In genomic region chr20:62989201-62989601, GRCh38 we compare ENCODE assay signal across 14 cellular contexts. TPM values are rescaled to one million over a fixed set of nuclear protein-coding genes. Genes with fewer than 3 reads are reported as not detected.
A peak's percentile ranks its signal among the peaks of the same experiment; 100 is the strongest.
DNase-seq lines count a peak whose midpoint lies in the region; ATAC-seq and TF ChIP-seq lines count a peak whose summit lies in the region.
"Had no signal": no experiment of that assay in that cellular context is flagged by ENCODE, and none has a peak within 500 bp of the region (broad histone marks: within the 10 kb centered on the region; RNA-seq: fewer than 3 reads in every experiment).

No MANE protein-coding gene starts in this region.

- intact Hi-C loops in activated naive CD4-positive, alpha-beta T cell treated with anti-CD3 and anti-CD28 coated beads for 36 hours (cut with micrococcal nuclease) = no loop called here

- CTCF ChIA-PET in activated naive CD4-positive, alpha-beta T cell treated with anti-CD3 and anti-CD28 coated beads for 36 hours (lab: Charles Lee) = no interaction called here
- CTCF ChIA-PET in GM10248 (lab: Yijun Ruan, JAX) = no interaction called here

- no peak overlapping the region for H3K27ac ChIP-seq in brain microvascular endothelial cell
- H3K27ac ChIP-seq: GM23248, prostate gland had no signal

- peak overlapping the region; percentile 67 for H3K4me3 Mint-ChIP-seq in activated naive CD4-positive, alpha-beta T cell treated with anti-CD3 and anti-CD28 coated beads for 36 hours
- H3K4me3 Mint-ChIP-seq in activated naive CD8-positive, alpha-beta T cell treated with anti-CD3 and anti-CD28 coated beads, Interleukin-2, amount 10 ng/mL, durations not matched to agents 7 days and 5 days = peak overlapping the region; percentile 52
- peak overlapping the region; percentile 58 to 77 for H3K4me3 Mint-ChIP-seq in stimulated activated naive B cell treated with anti-CD40 and anti-IgM and Interleukin-4, amounts not matched to agents 10 μg/mL and 1 μg/mL and 100 μg/mL, for 72 hours
- H3K4me3 Mint-ChIP-seq: mesothelial cell of epicardium had no signal

- H3K27me3 ChIP-seq in brain microvascular endothelial cell (replicated peaks) = peaks cover 12% of the 10 kb centered on the region

- no peak overlapping the region for H3K4me3 ChIP-seq in brain microvascular endothelial cell (ENCODE audit: low read depth, low read length)
- H3K4me3 ChIP-seq: GM23248, prostate gland had no signal

- peak overlapping the region; percentile 12 for H3K27ac Mint-ChIP-seq in activated naive CD4-positive, alpha-beta T cell treated with anti-CD3 and anti-CD28 coated beads for 36 hours
- H3K27ac Mint-ChIP-seq in activated naive CD8-positive, alpha-beta T cell treated with anti-CD3 and anti-CD28 coated beads, Interleukin-2, amount 10 ng/mL, durations not matched to agents 7 days and 5 days = no peak overlapping the region
- no peak overlapping the region for H3K27ac Mint-ChIP-seq in stimulated activated naive B cell treated with anti-CD40 and anti-IgM and Interleukin-4, amounts not matched to agents 10 μg/mL and 1 μg/mL and 100 μg/mL, for 72 hours
- H3K27ac Mint-ChIP-seq: mesothelial cell of epicardium had no signal

- in situ Hi-C loops in brain microvascular endothelial cell (cut with HindIII; ENCODE audit: low pct_ligation_motif_present, low sequenced_read_pairs) = no loop called here

- POLR2A ChIA-PET in activated naive CD8-positive, alpha-beta T cell treated with anti-CD3 and anti-CD28 coated beads, Interleukin-2, amount 10 ng/mL, durations not matched to agents 7 days and 5 days (lab: Charles Lee) = no interaction called here
- POLR2A ChIA-PET in GM10248 (lab: Yijun Ruan, JAX) = no interaction called here

- H3K4me1 Mint-ChIP-seq in activated naive CD4-positive, alpha-beta T cell treated with anti-CD3 and anti-CD28 coated beads for 36 hours (ENCODE audit: low read depth) = peaks cover 5% of the 10 kb centered on the region
- no peaks in the 10 kb centered on the region for H3K4me1 Mint-ChIP-seq in activated naive CD8-positive, alpha-beta T cell treated with anti-CD3 and anti-CD28 coated beads, Interleukin-2, amount 10 ng/mL, durations not matched to agents 7 days and 5 days
- peaks cover 8 to 25% of the 10 kb centered on the region in 2 donors for H3K4me1 Mint-ChIP-seq in stimulated activated naive B cell treated with anti-CD40 and anti-IgM and Interleukin-4, amounts not matched to agents 10 μg/mL and 1 μg/mL and 100 μg/mL, for 72 hours

- no peaks in the 10 kb centered on the region for H3K36me3 Mint-ChIP-seq in activated naive CD4-positive, alpha-beta T cell treated with anti-CD3 and anti-CD28 coated beads for 36 hours (ENCODE audit: low read depth)
- no peaks in the 10 kb centered on the region for H3K36me3 Mint-ChIP-seq in activated naive CD8-positive, alpha-beta T cell treated with anti-CD3 and anti-CD28 coated beads, Interleukin-2, amount 10 ng/mL, durations not matched to agents 7 days and 5 days
- H3K36me3 Mint-ChIP-seq in stimulated activated naive B cell treated with anti-CD40 and anti-IgM and Interleukin-4, amounts not matched to agents 10 μg/mL and 1 μg/mL and 100 μg/mL, for 72 hours = no peaks in the 10 kb centered on the region
- H3K36me3 Mint-ChIP-seq: mesothelial cell of epicardium had no signal

- H3K36me3 ChIP-seq in brain microvascular endothelial cell (replicated peaks) = no peaks in the 10 kb centered on the region
- H3K36me3 ChIP-seq: prostate gland had no signal

- peak; percentile 51 for ATAC-seq in activated naive CD8-positive, alpha-beta T cell treated with anti-CD3 and anti-CD28 coated beads, Interleukin-2, amount 10 ng/mL, durations not matched to agents 7 days and 5 days (ENCODE audit: low read depth)
- ATAC-seq in stimulated activated naive B cell treated with anti-CD40 and anti-IgM and Interleukin-4, amounts not matched to agents 10 μg/mL and 1 μg/mL and 100 μg/mL, for 72 hours (replicated peaks) = peak; percentile 39 to 47
- ATAC-seq in HG03097 (IDR thresholded peaks at IDR 0.05; ENCODE audit: low FRiP score, unreplicated experiment) = no peak

- no peaks in the 10 kb centered on the region for H3K9me3 Mint-ChIP-seq in activated naive CD4-positive, alpha-beta T cell treated with anti-CD3 and anti-CD28 coated beads for 36 hours
- H3K9me3 Mint-ChIP-seq in activated naive CD8-positive, alpha-beta T cell treated with anti-CD3 and anti-CD28 coated beads, Interleukin-2, amount 10 ng/mL, durations not matched to agents 7 days and 5 days = no peaks in the 10 kb centered on the region
- no peaks in the 10 kb centered on the region for H3K9me3 Mint-ChIP-seq in stimulated activated naive B cell treated with anti-CD40 and anti-IgM and Interleukin-4, amounts not matched to agents 10 μg/mL and 1 μg/mL and 100 μg/mL, for 72 hours
- H3K9me3 Mint-ChIP-seq: mesothelial cell of epicardium had no signal

- no peaks in the 10 kb centered on the region for H3K27me3 Mint-ChIP-seq in activated naive CD4-positive, alpha-beta T cell treated with anti-CD3 and anti-CD28 coated beads for 36 hours (ENCODE audit: low read depth)
- peaks cover 13% of the 10 kb centered on the region for H3K27me3 Mint-ChIP-seq in activated naive CD8-positive, alpha-beta T cell treated with anti-CD3 and anti-CD28 coated beads, Interleukin-2, amount 10 ng/mL, durations not matched to agents 7 days and 5 days
- peaks cover 45 to 72% of the 10 kb centered on the region in 2 donors for H3K27me3 Mint-ChIP-seq in stimulated activated naive B cell treated with anti-CD40 and anti-IgM and Interleukin-4, amounts not matched to agents 10 μg/mL and 1 μg/mL and 100 μg/mL, for 72 hours

- TF ChIP-seq CTCF in brain microvascular endothelial cell (IDR thresholded peaks at IDR 0.05; ENCODE audit: low read depth, low read length, missing control alignments) (no peak), GM10248 (IDR thresholded peaks at IDR 0.05; ENCODE audit: control extremely low read depth, extremely low read depth, low read depth, missing control alignments) (no peak)

- peak; percentile 71 for DNase-seq in activated naive CD4-positive, alpha-beta T cell treated with anti-CD3 and anti-CD28 coated beads for 36 hours
- no peak for DNase-seq in activated naive CD4-positive, alpha-beta T cell treated with Interleukin-2 at 50 U/mL for 16 hours
- DNase-seq in OCI-M1 (lab: John Stamatoyannopoulos, UW) = peak; percentile 48
- no peak for DNase-seq in activated naive CD8-positive, alpha-beta T cell treated with anti-CD3 and anti-CD28 coated beads, Interleukin-2, amount 10 ng/mL, durations not matched to agents 7 days and 5 days
- no peak for DNase-seq in stimulated activated naive B cell treated with anti-CD40 and anti-IgM and Interleukin-4, amounts not matched to agents 10 μg/mL and 1 μg/mL and 100 μg/mL, for 72 hours
- no peak for DNase-seq in brain microvascular endothelial cell
- DNase-seq in GM10248 (ENCODE audit: extremely low spot score) = no peak
- DNase-seq: EL, GM23248, NCI-H510A treated with DMSO at 0.1 percent for 48 hours, SIG-M5 had no signal

RNA-seq across cellular contexts. Expression of gene BHLHE23, which starts 17.6 kb away (rescaled TPM):
- not detected for total RNA-seq in activated naive CD4-positive, alpha-beta T cell treated with anti-CD3 and anti-CD28 coated beads for 36 hours
- total RNA-seq in activated naive CD8-positive, alpha-beta T cell treated with anti-CD3 and anti-CD28 coated beads, Interleukin-2, amount 10 ng/mL, durations not matched to agents 7 days and 5 days = not detected
- total RNA-seq: GM23248, mesothelial cell of epicardium had no signal

RNA-seq across cellular contexts. Expression of gene SLC17A9, which starts 36.7 kb away (rescaled TPM):
- total RNA-seq in activated naive CD4-positive, alpha-beta T cell treated with anti-CD3 and anti-CD28 coated beads for 36 hours = 10 to 100 TPM; 17.4 to 20.6 TPM
- 10 to 100 TPM; 40.9 to 43.5 TPM for total RNA-seq in activated naive CD8-positive, alpha-beta T cell treated with anti-CD3 and anti-CD28 coated beads, Interleukin-2, amount 10 ng/mL, durations not matched to agents 7 days and 5 days

RNA-seq across cellular contexts. Expression of gene GID8, which starts 51.3 kb away (rescaled TPM):
- 10 to 100 TPM; 32.7 to 34.0 TPM for total RNA-seq in activated naive CD4-positive, alpha-beta T cell treated with anti-CD3 and anti-CD28 coated beads for 36 hours
- total RNA-seq in activated naive CD8-positive, alpha-beta T cell treated with anti-CD3 and anti-CD28 coated beads, Interleukin-2, amount 10 ng/mL, durations not matched to agents 7 days and 5 days = 10 to 100 TPM; 42.1 to 43.0 TPM

Comparison
In these comparisons a context has a peak if more than half of its experiments do, and no peak if none do; other contexts are left out.
1. DNase-seq: peak in activated naive CD4-positive, alpha-beta T cell treated with anti-CD3 and anti-CD28 coated beads for 36 hours (single experiment) and OCI-M1 (single experiment); none in activated naive CD4-positive, alpha-beta T cell treated with Interleukin-2 at 50 U/mL for 16 hours (single experiment), activated naive CD8-positive, alpha-beta T cell treated with anti-CD3 and anti-CD28 coated beads, Interleukin-2, amount 10 ng/mL, durations not matched to agents 7 days and 5 days (single experiment), stimulated activated naive B cell treated with anti-CD40 and anti-IgM and Interleukin-4, amounts not matched to agents 10 μg/mL and 1 μg/mL and 100 μg/mL, for 72 hours (single experiment), brain microvascular endothelial cell (single experiment) and GM10248 (single experiment).
2. Peak in every context shown above with its lines, with median percentiles within 50 percentile points of each other: H3K4me3 Mint-ChIP-seq.